In the genomic region with DNA sequence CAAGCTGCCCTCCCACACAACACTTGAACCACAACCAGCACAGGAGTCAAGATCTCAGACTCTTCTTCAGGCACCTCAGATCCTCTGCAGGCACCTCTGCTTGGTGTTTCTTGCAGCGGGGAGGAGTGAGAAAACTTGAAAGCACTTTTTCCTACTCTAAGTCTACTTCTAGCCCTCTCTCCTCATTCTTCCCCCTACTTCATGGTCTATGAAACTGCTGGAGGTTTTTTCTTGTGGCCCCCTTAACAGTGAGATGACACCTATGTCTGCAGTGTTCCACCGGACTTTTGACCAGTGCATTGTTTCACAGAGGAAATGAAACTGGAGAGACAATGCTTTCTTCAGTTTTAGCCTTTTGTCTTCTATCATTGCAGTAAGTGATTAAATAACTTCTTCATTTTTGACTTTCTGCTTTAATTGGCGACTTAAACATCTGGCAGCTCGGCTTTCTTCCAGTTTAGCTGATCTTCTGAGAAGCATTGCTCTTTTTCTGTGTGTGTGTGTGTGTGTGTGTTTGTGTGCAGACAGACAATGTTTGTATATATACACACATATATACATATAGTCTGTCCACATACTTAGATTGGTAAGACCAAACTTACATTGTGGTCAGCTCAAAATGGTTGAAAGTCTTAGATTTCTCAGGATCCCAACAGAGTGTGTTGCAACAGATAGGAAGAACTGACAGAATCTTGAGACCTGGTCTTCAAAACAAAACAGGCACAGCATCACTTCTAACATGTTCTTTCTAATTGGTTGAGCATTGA, we compare ENCODE assay signal across 18 cellular contexts.
DNase-seq lines count a peak whose midpoint lies in the region; ATAC-seq and TF ChIP-seq lines count a peak whose summit lies in the region.
"Had no signal": no experiment of that assay in that cellular context is flagged by ENCODE, and none has a peak within 500 bp of the region (broad histone marks: within the 10 kb centered on the region; RNA-seq: fewer than 3 reads in every experiment).

No MANE protein-coding gene starts in this region.

- no peaks in the 10 kb centered on the region for H3K4me1 Mint-ChIP-seq in neural progenitor cell

- H3K4me3 ChIP-seq in osteoblast (ENCODE audit: insufficient read depth, low read length) (no peak overlapping the region), hepatocyte (no peak overlapping the region), neural progenitor cell (no peak overlapping the region)
- H3K4me3 ChIP-seq: BLaER1 had no signal

- H3K79me2 ChIP-seq in osteoblast (ENCODE audit: insufficient read depth, low read length), result no peaks in the 10 kb centered on the region
- no peaks in the 10 kb centered on the region for H3K79me2 ChIP-seq in hepatocyte
- H3K79me2 ChIP-seq in neural progenitor cell (ENCODE audit: low read depth), result no peaks in the 10 kb centered on the region

- ATAC-seq in HG02678 (IDR thresholded peaks at IDR 0.05; ENCODE audit: unreplicated experiment) (peak; percentile 69), HG03520 (IDR thresholded peaks at IDR 0.05; ENCODE audit: unreplicated experiment) (peak; percentile 66)
- ATAC-seq: Panc1 had no signal

- no peaks in the 10 kb centered on the region for H3K4me1 ChIP-seq in osteoblast (ENCODE audit: insufficient read depth, low read length)
- H3K4me1 ChIP-seq in hepatocyte (ENCODE audit: insufficient read depth), result no peaks in the 10 kb centered on the region
- H3K4me1 ChIP-seq in neural progenitor cell, result no peaks in the 10 kb centered on the region
- H3K4me1 ChIP-seq: BLaER1 had no signal

- H3K27me3 ChIP-seq in osteoblast (ENCODE audit: insufficient read depth, low read length), result no peaks in the 10 kb centered on the region
- no peaks in the 10 kb centered on the region for H3K27me3 ChIP-seq in hepatocyte
- no peaks in the 10 kb centered on the region for H3K27me3 ChIP-seq in neural progenitor cell
- H3K27me3 ChIP-seq: BLaER1 had no signal

- TF ChIP-seq CTCF in osteoblast (IDR thresholded peaks at IDR 0.05; ENCODE audit: extremely low read depth, low read depth, low read length) (no peak), hepatocyte (IDR thresholded peaks at IDR 0.05; ENCODE audit: poor library complexity) (no peak), neural progenitor cell (IDR thresholded peaks at IDR 0.05) (no peak)

- DNase-seq in NOMO-1 (lab: John Stamatoyannopoulos, UW; ENCODE audit: unreplicated experiment in 2 of 2), result peak; percentile 1 to 44
- no peak for DNase-seq in NOMO-1 treated with dmso at 0.1 percent for 144 hours (lab: John Stamatoyannopoulos, UW; ENCODE audit: unreplicated experiment)
- no peak for DNase-seq in osteoblast (ENCODE audit: insufficient read length, low spot score, missing footprints)
- no peak for DNase-seq in GOT3 (lab: John Stamatoyannopoulos, UW)
- no peak for DNase-seq in hepatocyte (ENCODE audit: low spot score)
- no peak for DNase-seq in neural progenitor cell (ENCODE audit: low spot score)
- DNase-seq: 8988T; caudate nucleus; DMS 273 treated with DMSO at 0.1 percent for 48 hours; hippocampal formation; NCI-H187 treated with DMSO at 0.1 percent for 48 hours; NCI-H446 treated with DMSO at 0.1 percent for 48 hours; stimulated activated CD4-positive, alpha-beta T cell treated with anti-CD3 and anti-CD28 coated beads, Interleukin-4, amount 100 ng/mL, for 24 hours had no signal

- WGBS in hepatocyte (ENCODE audit: low lambda C conversion rate, missing lambda C conversion rate), result 99% methylated on average over 4 of the region's 4 CpGs

- H4K20me1 ChIP-seq in osteoblast (ENCODE audit: insufficient read depth, low read length), result no peaks in the 10 kb centered on the region
- H4K20me1 ChIP-seq in hepatocyte (ENCODE audit: insufficient read depth, poor library complexity, severe bottlenecking), result no peaks in the 10 kb centered on the region
- H4K20me1 ChIP-seq in neural progenitor cell (ENCODE audit: low read depth), result no peaks in the 10 kb centered on the region
- H4K20me1 ChIP-seq: BLaER1 had no signal

- H3K9me3 Mint-ChIP-seq in neural progenitor cell, result no peaks in the 10 kb centered on the region
- H3K9me3 Mint-ChIP-seq: activated T-helper 2 cell treated with anti-CD3 and anti-CD28 coated beads, Interferon-gamma antibody, Interleukin-2, Interleukin-4, amounts not matched to agents 10 μg/mL and 5 μg/mL and 100 μg/mL, durations not matched to agents 14 hours and 24 hours and 36 hours had no signal

- H3K4me2 ChIP-seq in osteoblast (ENCODE audit: insufficient read depth, low read length) (no peak overlapping the region), hepatocyte (no peak overlapping the region), neural progenitor cell (no peak overlapping the region)
- H3K4me2 ChIP-seq: BLaER1 had no signal

- no peaks in the 10 kb centered on the region for H3K36me3 Mint-ChIP-seq in neural progenitor cell

- H3K27ac Mint-ChIP-seq in neural progenitor cell, result no peak overlapping the region
- H3K27ac Mint-ChIP-seq: activated T-helper 2 cell treated with anti-CD3 and anti-CD28 coated beads, Interferon-gamma antibody, Interleukin-2, Interleukin-4, amounts not matched to agents 10 μg/mL and 5 μg/mL and 100 μg/mL, durations not matched to agents 14 hours and 24 hours and 36 hours had no signal

- H3K4me3 Mint-ChIP-seq in neural progenitor cell, result no peak overlapping the region

- H3K9ac ChIP-seq in neural progenitor cell, result no peak overlapping the region
- H3K9ac ChIP-seq: BLaER1 had no signal

- H2AFZ ChIP-seq in osteoblast (ENCODE audit: low read length) (peak overlapping the region; percentile 1), hepatocyte (no peak overlapping the region), neural progenitor cell (replicated peaks) (no peak overlapping the region)

- H3K9me2 ChIP-seq in hepatocyte (replicated peaks; ENCODE audit: insufficient read depth), result no peaks in the 10 kb centered on the region

- H3K9me3 ChIP-seq in osteoblast (ENCODE audit: low read depth, low read length) (no peaks in the 10 kb centered on the region), hepatocyte (ENCODE audit: low read depth) (no peaks in the 10 kb centered on the region), neural progenitor cell (ENCODE audit: low read depth) (no peaks in the 10 kb centered on the region)
- H3K9me3 ChIP-seq: BLaER1 had no signal

- no peak overlapping the region for H3K27ac ChIP-seq in osteoblast (ENCODE audit: low read depth, low read length)
- H3K27ac ChIP-seq in hepatocyte, result no peak overlapping the region
- H3K27ac ChIP-seq in neural progenitor cell, result no peak overlapping the region
- H3K27ac ChIP-seq: BLaER1 had no signal

- H3K27me3 Mint-ChIP-seq in neural progenitor cell (ENCODE audit: insufficient read depth, low read depth), result no peaks in the 10 kb centered on the region

- H3F3A ChIP-seq in neural progenitor cell (ENCODE audit: low read depth), result no peaks in the 10 kb centered on the region

- no peaks in the 10 kb centered on the region for H3K36me3 ChIP-seq in osteoblast (ENCODE audit: insufficient read depth, low read length)
- no peaks in the 10 kb centered on the region for H3K36me3 ChIP-seq in hepatocyte (replicated peaks; ENCODE audit: insufficient read depth, low read depth)
- no peaks in the 10 kb centered on the region for H3K36me3 ChIP-seq in neural progenitor cell
- H3K36me3 ChIP-seq: BLaER1 had no signal

Comparison
In these comparisons a context has a peak if more than half of its experiments do, and no peak if none do; other contexts are left out.
1. DNase-seq: peak in NOMO-1 (2 of 2); none in NOMO-1 treated with dmso at 0.1 percent for 144 hours (single experiment), osteoblast (single experiment), GOT3 (single experiment), hepatocyte (single experiment) and neural progenitor cell (single experiment).